ENCODE assay signal across 17 cellular contexts in genomic region chr2:200039847-200040246, GRCh38.
DNase-seq lines count a peak whose midpoint lies in the region; ATAC-seq and TF ChIP-seq lines count a peak whose summit lies in the region.
"Had no signal": no experiment of that assay in that cellular context is flagged by ENCODE, and none has a peak within 500 bp of the region (broad histone marks: within the 10 kb centered on the region; RNA-seq: fewer than 3 reads in every experiment).

No MANE protein-coding gene starts in this region.

- H3K27ac ChIP-seq in hepatocyte (no peak overlapping the region), Peyer's patch (no peak overlapping the region)
- H3K27ac ChIP-seq: esophagus muscularis mucosa, KMS-11 had no signal

- H3K36me3 ChIP-seq in hepatocyte (replicated peaks; ENCODE audit: insufficient read depth, low read depth) (no peaks in the 10 kb centered on the region), Peyer's patch (no peaks in the 10 kb centered on the region)
- H3K36me3 ChIP-seq: esophagus muscularis mucosa had no signal

- WGBS in hepatocyte (ENCODE audit: low lambda C conversion rate, missing lambda C conversion rate), result 36% methylated on average over 6 of the region's 6 CpGs

- no peaks in the 10 kb centered on the region for H3K9me2 ChIP-seq in hepatocyte (replicated peaks; ENCODE audit: insufficient read depth)

- H3K79me2 ChIP-seq in hepatocyte, result no peaks in the 10 kb centered on the region

- no peak for TF ChIP-seq CTCF in AG04449 (IDR thresholded peaks at IDR 0.05; ENCODE audit: insufficient read depth, low read length, missing control alignments)
- no peak for TF ChIP-seq CTCF in hepatocyte (IDR thresholded peaks at IDR 0.05; ENCODE audit: poor library complexity)
- TF ChIP-seq CTCF in Peyer's patch (IDR thresholded peaks at IDR 0.05), result no peak

- no peak for ATAC-seq in HG02885 (IDR thresholded peaks at IDR 0.05; ENCODE audit: poor library complexity, unreplicated experiment)
- ATAC-seq in GM19351 (IDR thresholded peaks at IDR 0.05; ENCODE audit: unreplicated experiment), result no peak
- ATAC-seq: activated CD4-positive, alpha-beta T cell treated with anti-CD3 and anti-CD28 coated beads for 36 hours; activated T-cell treated with anti-CD3 and anti-CD28 coated beads, Interleukin-2, amount 50 U/mL, for 4 hours had no signal

- DNase-seq in AG04449 (ENCODE audit: low read depth, low spot score) (peak; percentile 91), GM04504 (ENCODE audit: low read depth) (peak; percentile 99), amniotic stem cell (lab: John Stamatoyannopoulos, UW) (peak; percentile 55), hepatocyte (ENCODE audit: low spot score) (peak; percentile 21), Peyer's patch (no peak)
- no peak for DNase-seq in stimulated activated CD4-positive, alpha-beta T cell treated with anti-CD3 and anti-CD28 coated beads, Interleukin-15, amount 100 ng/mL, for 24 hours
- DNase-seq: activated CD4-positive, alpha-beta T cell treated with anti-CD3 and anti-CD28 coated beads for 36 hours; activated T-cell treated with anti-CD3 and anti-CD28 coated beads, Interleukin-2, amount 50 U/mL, for 4 hours; cortex of kidney; DND-41; NCI-H146; NCI-H748 treated with DMSO at 0.1 percent for 48 hours; RPMI8226 had no signal

- H3K9me3 ChIP-seq in hepatocyte (ENCODE audit: low read depth) (no peaks in the 10 kb centered on the region), Peyer's patch (peaks cover 0 to 2% (median 0%) of the 10 kb centered on the region in 4 donors)
- H3K9me3 ChIP-seq: esophagus muscularis mucosa had no signal

- no peaks in the 10 kb centered on the region for H4K20me1 ChIP-seq in hepatocyte (ENCODE audit: insufficient read depth, poor library complexity, severe bottlenecking)

- H2AFZ ChIP-seq in hepatocyte, result no peak overlapping the region

- peaks cover 4% of the 10 kb centered on the region for H3K4me1 ChIP-seq in hepatocyte (ENCODE audit: insufficient read depth)
- H3K4me1 ChIP-seq in Peyer's patch, result no peaks in the 10 kb centered on the region
- H3K4me1 ChIP-seq: esophagus muscularis mucosa had no signal

- POLR2A ChIA-PET in AG04449 (lab: Yijun Ruan, JAX), result no interaction called here

- H3K4me2 ChIP-seq in hepatocyte, result peak overlapping the region; percentile 41
- H3K4me2 ChIP-seq: KMS-11 had no signal

- CTCF ChIA-PET in AG04449 (lab: Yijun Ruan, JAX), result interaction anchor here (1.0 to 1.5 kb wide), 3 partner anchors 50 to 441 kb away, joined by 3 to 5 read pairs (median 4); no protein-coding TSS in a partner anchor

- H3K27me3 ChIP-seq in hepatocyte (no peaks in the 10 kb centered on the region), Peyer's patch (no peaks in the 10 kb centered on the region)
- H3K27me3 ChIP-seq: esophagus muscularis mucosa had no signal

- no peak for TF ChIP-seq POLR2A in Peyer's patch (IDR thresholded peaks at IDR 0.05)

- H3K4me3 ChIP-seq in AG04449 (ENCODE audit: low read depth, low read length) (no peak overlapping the region), hepatocyte (no peak overlapping the region), Peyer's patch (no peak overlapping the region)
- H3K4me3 ChIP-seq: esophagus muscularis mucosa had no signal

Comparison
In these comparisons a context has a peak if more than half of its experiments do, and no peak if none do; other contexts are left out.
1. DNase-seq: peak in AG04449 (single experiment), GM04504 (single experiment), amniotic stem cell (single experiment) and hepatocyte (single experiment); none in stimulated activated CD4-positive, alpha-beta T cell treated with anti-CD3 and anti-CD28 coated beads, Interleukin-15, amount 100 ng/mL, for 24 hours (single experiment) and Peyer's patch (0 of 3).